20 cellular contexts compared by ENCODE assay signal in genomic region chr6:141398954-141399353, GRCh38.
A peak's percentile ranks its signal among the peaks of the same experiment; 100 is the strongest.
DNase-seq lines count a peak whose midpoint lies in the region; ATAC-seq and TF ChIP-seq lines count a peak whose summit lies in the region.
"Had no signal": no experiment of that assay in that cellular context is flagged by ENCODE, and none has a peak within 500 bp of the region (broad histone marks: within the 10 kb centered on the region; RNA-seq: fewer than 3 reads in every experiment).

No MANE protein-coding gene starts in this region.

- in situ Hi-C loops in GM13976 (cut with MboI; ENCODE audit: low sequenced_read_pairs, unreplicated experiment) = no loop called here

- H3K4me1 ChIP-seq in ascending aorta = peaks cover 5 to 18% of the 10 kb centered on the region in 2 donors
- H3K4me1 ChIP-seq: A549 had no signal

- H3K4me3 ChIP-seq in AG10803 (ENCODE audit: low read length) (no peak overlapping the region), SK-N-MC (no peak overlapping the region; the same call in 1 of the 2 replicates), ascending aorta (no peak overlapping the region)
- H3K4me3 ChIP-seq: A549 had no signal

- intact Hi-C loops in ascending aorta (cut with DNase I) = no loop called here

- peak; percentile 31 for ATAC-seq in left lobe of liver
- ATAC-seq: A549 had no signal

- 0 out of 2 replicates have a peak overlapping the region, but pooled peaks have one; percentile 37 for H3K27ac ChIP-seq in SK-N-MC
- no peak overlapping the region for H3K27ac ChIP-seq in ascending aorta
- H3K27ac ChIP-seq: A549, KMS-11 had no signal

- H3K9me3 ChIP-seq in SK-N-MC (ENCODE audit: low read depth, low read length) (no peaks in the 10 kb centered on the region), ascending aorta (no peaks in the 10 kb centered on the region)
- H3K9me3 ChIP-seq: A549 had no signal

- H3K36me3 ChIP-seq in SK-N-MC (ENCODE audit: insufficient read depth, low read length) = no peaks in the 10 kb centered on the region
- H3K36me3 ChIP-seq in ascending aorta = no peaks in the 10 kb centered on the region

- TF ChIP-seq CTCF in AG10803 (conservative IDR thresholded peaks at IDR 0.05; ENCODE audit: low read length) (no peak), ascending aorta (IDR thresholded peaks at IDR 0.05) (no peak), GM13976 (IDR thresholded peaks at IDR 0.05; ENCODE audit: borderline replicate concordance, control extremely low read depth, extremely low read depth, insufficient read depth, missing control alignments) (no peak)

- DNase-seq in AG10803 (ENCODE audit: low read depth) = peak; percentile 77
- DNase-seq in GM04504 (ENCODE audit: low read depth) = peak; percentile 46
- no peak for DNase-seq in SK-N-MC (ENCODE audit: low read depth, low spot score)
- DNase-seq in left lobe of liver (ENCODE audit: low spot score) = no peak
- no peak for DNase-seq in stimulated activated CD4-positive, alpha-beta T cell treated with anti-CD3 and anti-CD28 coated beads, Interleukin-2, amount 100 ng/mL, for 24 hours
- DNase-seq in ascending aorta (ENCODE audit: low spot score in 2 of 2) = no peak
- DNase-seq in GM13976 (ENCODE audit: low spot score) = no peak
- DNase-seq in NCI-H748 treated with DMSO at 0.1 percent for 48 hours (lab: John Stamatoyannopoulos, UW) = no peak
- DNase-seq: COR-L47, EL, H9, NCI-H1092, NCI-H1436 treated with DMSO at 0.1 percent for 48 hours, NCI-H2029, NCI-H2171, NCI-H446, NCI-H69, Right ventricle myocardium superior had no signal

- no peak overlapping the region for H3K9ac ChIP-seq in SK-N-MC (ENCODE audit: insufficient read length)
- H3K9ac ChIP-seq: KMS-11 had no signal

- H3K27me3 ChIP-seq in ascending aorta = no peaks in the 10 kb centered on the region

Comparison
In these comparisons a context has a peak if more than half of its experiments do, and no peak if none do; other contexts are left out.
1. DNase-seq: peak in AG10803 (single experiment) and GM04504 (single experiment); none in SK-N-MC (single experiment), left lobe of liver (single experiment), stimulated activated CD4-positive, alpha-beta T cell treated with anti-CD3 and anti-CD28 coated beads, Interleukin-2, amount 100 ng/mL, for 24 hours (0 of 2), ascending aorta (0 of 2), GM13976 (single experiment) and NCI-H748 treated with DMSO at 0.1 percent for 48 hours (single experiment).